Comparison of ENCODE assay signal across 10 cellular contexts in genomic region chr9:79574716-79575242, GRCh38. TPM values are rescaled to one million over a fixed set of nuclear protein-coding genes. Genes with fewer than 3 reads are reported as not detected.
A peak's percentile ranks its signal among the peaks of the same experiment; 100 is the strongest.
DNase-seq lines count a peak whose midpoint lies in the region; ATAC-seq and TF ChIP-seq lines count a peak whose summit lies in the region.
"Had no signal": no experiment of that assay in that cellular context is flagged by ENCODE, and none has a peak within 500 bp of the region (broad histone marks: within the 10 kb centered on the region; RNA-seq: fewer than 3 reads in every experiment).

No MANE protein-coding gene starts in this region.

- no peak for TF ChIP-seq CTCF in lower leg skin (IDR thresholded peaks at IDR 0.05)

- no peak overlapping the region for H3K4me3 Mint-ChIP-seq in natural killer cell treated with Interleukin-12 subunit alpha and Interleukin-12 subunit beta and Interleukin-15 and Interleukin-18, amount 100 ng/mL, for 72 hours

- H3K9me3 Mint-ChIP-seq in natural killer cell treated with Interleukin-12 subunit alpha and Interleukin-12 subunit beta and Interleukin-15 and Interleukin-18, amount 100 ng/mL, for 72 hours = no peaks in the 10 kb centered on the region

- peaks cover 53% of the 10 kb centered on the region for H3K4me1 ChIP-seq in BLaER1
- peaks cover 24% of the 10 kb centered on the region for H3K4me1 ChIP-seq in HUES6 (ENCODE audit: control insufficient read depth, insufficient read depth, low read length)

- H3K36me3 Mint-ChIP-seq in natural killer cell treated with Interleukin-12 subunit alpha and Interleukin-12 subunit beta and Interleukin-15 and Interleukin-18, amount 100 ng/mL, for 72 hours = peaks cover 8% of the 10 kb centered on the region

- no peaks in the 10 kb centered on the region for H3K27me3 ChIP-seq in BLaER1
- 0 out of 2 replicates have a peak, but pooled peaks cover 2% of the 10 kb centered on the region for H3K27me3 ChIP-seq in HUES6 (ENCODE audit: control insufficient read depth, insufficient read depth, low read length)
- H3K27me3 ChIP-seq: testis had no signal

- H3K4me3 ChIP-seq in BLaER1 = peak overlapping the region; percentile 99
- H3K4me3 ChIP-seq in HUES6 (ENCODE audit: low read depth, low read length) = peak overlapping the region; percentile 91
- H3K4me3 ChIP-seq in lower leg skin (ENCODE audit: low read depth, poor library complexity, severe bottlenecking) = no peak overlapping the region

- no peak for TF ChIP-seq POLR2A in lower leg skin (IDR thresholded peaks at IDR 0.05)

- H3K4me1 Mint-ChIP-seq in natural killer cell treated with Interleukin-12 subunit alpha and Interleukin-12 subunit beta and Interleukin-15 and Interleukin-18, amount 100 ng/mL, for 72 hours (ENCODE audit: low read depth in 2 of 2) = peaks cover 50 to 53% of the 10 kb centered on the region in 2 donors

- H3K27ac ChIP-seq in BLaER1 = peak overlapping the region; percentile 98
- no peak overlapping the region for H3K27ac ChIP-seq in HUES6 (ENCODE audit: low read depth, low read length)

- peaks cover 79% of the 10 kb centered on the region for H4K20me1 ChIP-seq in BLaER1

- WGBS in lower leg skin, 2 donors = 57 to 77% methylated on average over 4 of the region's 4 CpGs

- peak overlapping the region; percentile 77 to 97 for H3K27ac Mint-ChIP-seq in natural killer cell treated with Interleukin-12 subunit alpha and Interleukin-12 subunit beta and Interleukin-15 and Interleukin-18, amount 100 ng/mL, for 72 hours

- peak overlapping the region; percentile 94 for H3K4me2 ChIP-seq in BLaER1

- peak; percentile 36 for DNase-seq in dermis blood vessel endothelial cell
- no peak for DNase-seq in natural killer cell treated with Interleukin-12 subunit alpha and Interleukin-12 subunit beta and Interleukin-15 and Interleukin-18, amount 100 ng/mL, for 72 hours (ENCODE audit: low spot score)
- DNase-seq in lower leg skin (ENCODE audit: low spot score in 2 of 2) = no peak
- no peak for DNase-seq in OCI-M2 (lab: John Stamatoyannopoulos, UW; ENCODE audit: unreplicated experiment)
- DNase-seq in iPS-NIHi7 (ENCODE audit: extremely low spot score) = no peak
- DNase-seq: effector CD4-positive, alpha-beta T cell; testis had no signal

- no peak for ATAC-seq in natural killer cell treated with Interleukin-12 subunit alpha and Interleukin-12 subunit beta and Interleukin-15 and Interleukin-18, amount 100 ng/mL, for 72 hours
- no peak for ATAC-seq in HG03565 (IDR thresholded peaks at IDR 0.05; ENCODE audit: unreplicated experiment)

- H3K36me3 ChIP-seq in BLaER1 (peaks cover 31% of the 10 kb centered on the region), HUES6 (ENCODE audit: control insufficient read depth, insufficient read depth, low read length) (peaks cover 8% of the 10 kb centered on the region)

- intact Hi-C loops in lower leg skin (cut with DNase I; ENCODE audit: low total_unique reads) = no loop called here

- H3K9me3 ChIP-seq in BLaER1 = no peaks in the 10 kb centered on the region
- no peaks in the 10 kb centered on the region for H3K9me3 ChIP-seq in HUES6 (ENCODE audit: control insufficient read depth, insufficient read depth, low read depth, low read length)
- H3K9me3 ChIP-seq: testis had no signal

- no peaks in the 10 kb centered on the region for H3K27me3 Mint-ChIP-seq in natural killer cell treated with Interleukin-12 subunit alpha and Interleukin-12 subunit beta and Interleukin-15 and Interleukin-18, amount 100 ng/mL, for 72 hours

- peak overlapping the region; percentile 97 for H3K9ac ChIP-seq in BLaER1
- no peak overlapping the region for H3K9ac ChIP-seq in HUES6 (ENCODE audit: low read length)

RNA-seq across cellular contexts. Expression of gene TLE4, which starts 3.0 kb away (rescaled TPM):
- total RNA-seq in dermis blood vessel endothelial cell (23.7 and 25.5 TPM in 2 replicates), lower leg skin (10 to 100 TPM; 46.8 to 97.9 (median 54.1) TPM)
- total RNA-seq in natural killer cell treated with Interleukin-12 subunit alpha and Interleukin-12 subunit beta and Interleukin-15 and Interleukin-18, amount 100 ng/mL, for 72 hours = 10 to 100 TPM; 50.9 to 73.6 TPM
